Comparison of ENCODE assay signal across 16 cellular contexts in the genomic region with DNA sequence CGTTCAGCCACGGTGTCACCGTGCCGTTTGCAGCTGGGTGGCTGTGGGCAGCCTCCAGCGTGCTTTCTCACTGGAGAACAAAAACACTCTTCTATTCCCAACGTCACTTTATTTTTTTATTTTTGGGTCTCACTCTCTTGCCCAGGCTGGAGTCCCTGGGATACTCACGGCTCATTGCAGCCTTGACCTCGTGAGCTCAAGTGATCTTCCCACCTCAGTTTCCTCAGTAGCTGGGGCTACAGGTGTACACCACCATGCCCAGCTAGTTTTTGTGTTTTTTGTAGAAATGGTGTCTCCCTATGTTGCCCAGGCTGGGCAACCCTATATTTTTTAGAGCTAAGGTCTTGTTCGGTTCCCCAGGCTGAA. TPM values are rescaled to one million over a fixed set of nuclear protein-coding genes. Genes with fewer than 3 reads are reported as not detected.
DNase-seq lines count a peak whose midpoint lies in the region; ATAC-seq and TF ChIP-seq lines count a peak whose summit lies in the region.
"Had no signal": no experiment of that assay in that cellular context is flagged by ENCODE, and none has a peak within 500 bp of the region (broad histone marks: within the 10 kb centered on the region; RNA-seq: fewer than 3 reads in every experiment).

No MANE protein-coding gene starts in this region.

- H3K4me3 Mint-ChIP-seq in CD4-positive, alpha-beta T cell: peak overlapping the region; percentile 84
- H3K4me3 Mint-ChIP-seq in activated CD4-positive, alpha-beta memory T cell treated with anti-CD3 and anti-CD28 coated beads, Interleukin-2, amount 10 ng/mL, durations not matched to agents 7 days and 5 days: peak overlapping the region; percentile 59
- peak overlapping the region; percentile 89 for H3K4me3 Mint-ChIP-seq in memory B cell

- no peak for DNase-seq in CD4-positive, alpha-beta T cell
- DNase-seq in activated CD4-positive, alpha-beta memory T cell treated with anti-CD3 and anti-CD28 coated beads, Interleukin-2, amount 10 ng/mL, durations not matched to agents 7 days and 5 days: no peak
- DNase-seq in memory B cell (ENCODE audit: low spot score in 2 of 2): no peak
- DNase-seq in COLO668 (lab: John Stamatoyannopoulos, UW; ENCODE audit: unreplicated experiment): no peak
- no peak for DNase-seq in cerebellum (ENCODE audit: low spot score)
- DNase-seq in DMS153 treated with DMSO at 0.1 percent for 48 hours (lab: John Stamatoyannopoulos, UW; ENCODE audit: unreplicated experiment): no peak
- DNase-seq in heart left ventricle: no peak
- DNase-seq: activated CD4-positive, alpha-beta T cell treated with anti-CD3 and anti-CD28 coated beads, Interleukin-2, amount 50 U/mL, for 48 hours; adrenal gland; cortex of kidney; mesendoderm; NCI-H1092; NCI-H2227 treated with DMSO at 0.1 percent for 48 hours; SHP77 had no signal

- H3K4me1 Mint-ChIP-seq in CD4-positive, alpha-beta T cell (ENCODE audit: low read depth): peaks cover 11% of the 10 kb centered on the region
- H3K4me1 Mint-ChIP-seq in activated CD4-positive, alpha-beta memory T cell treated with anti-CD3 and anti-CD28 coated beads, Interleukin-2, amount 10 ng/mL, durations not matched to agents 7 days and 5 days: peaks cover 3% of the 10 kb centered on the region
- peaks cover 14% of the 10 kb centered on the region for H3K4me1 Mint-ChIP-seq in memory B cell

- no peaks in the 10 kb centered on the region for H3K36me3 ChIP-seq in heart left ventricle
- H3K36me3 ChIP-seq: adrenal gland had no signal

- H3K9me3 ChIP-seq in CD4-positive, alpha-beta T cell (ENCODE audit: control insufficient read depth, low read length): no peaks in the 10 kb centered on the region
- H3K9me3 ChIP-seq in heart left ventricle: no peaks in the 10 kb centered on the region
- H3K9me3 ChIP-seq: adrenal gland, spleen had no signal

- H3K27me3 ChIP-seq in CD4-positive, alpha-beta T cell (ENCODE audit: control insufficient read depth, insufficient read depth, low read length): peaks cover 12% of the 10 kb centered on the region
- H3K27me3 ChIP-seq in heart left ventricle: peaks cover 10 to 25% (median 17%) of the 10 kb centered on the region in 9 donors
- H3K27me3 ChIP-seq: adrenal gland had no signal

- CTCF ChIA-PET in CD4-positive, alpha-beta T cell (lab: Charles Lee): interaction anchor here (0.5 kb wide), 1 partner anchor 490 kb away, joined by 3 read pairs; no protein-coding TSS in a partner anchor
- CTCF ChIA-PET in activated CD4-positive, alpha-beta memory T cell treated with anti-CD3 and anti-CD28 coated beads, Interleukin-2, amount 10 ng/mL, durations not matched to agents 7 days and 5 days (lab: Charles Lee): interaction anchor here (0.5 to 0.9 kb wide), 2 partner anchors 10 to 771 kb away, joined by 3 to 5 read pairs; no protein-coding TSS in a partner anchor

- H3K27me3 Mint-ChIP-seq in CD4-positive, alpha-beta T cell: peaks cover 4% of the 10 kb centered on the region
- H3K27me3 Mint-ChIP-seq in activated CD4-positive, alpha-beta memory T cell treated with anti-CD3 and anti-CD28 coated beads, Interleukin-2, amount 10 ng/mL, durations not matched to agents 7 days and 5 days: no peaks in the 10 kb centered on the region
- H3K27me3 Mint-ChIP-seq in memory B cell: no peaks in the 10 kb centered on the region

- POLR2A ChIA-PET in CD4-positive, alpha-beta T cell (lab: Charles Lee): interaction anchor here (1.2 kb wide), 1 partner anchor 34 kb away, joined by 4 read pairs; the partner anchor contains the start of gene ZC3H18
- POLR2A ChIA-PET in activated CD4-positive, alpha-beta memory T cell treated with anti-CD3 and anti-CD28 coated beads, Interleukin-2, amount 10 ng/mL, durations not matched to agents 7 days and 5 days (lab: Charles Lee): interaction anchor here (1.2 to 1.3 kb wide), 2 partner anchors 26 to 35 kb away, joined by 3 read pairs; no protein-coding TSS in a partner anchor

- TF ChIP-seq POLR2A in heart left ventricle (IDR thresholded peaks at IDR 0.05): no peak

- intact Hi-C loops in CD4-positive, alpha-beta T cell (cut with DNase I, micrococcal nuclease): loop anchor here in 1 of 2 experiments (2.0 to 10.0 kb wide), 2 partner anchors 27 to 581 kb away; partner anchors contain the start of gene BANP
- intact Hi-C loops in heart left ventricle (cut with DNase I): loop anchor here in 2 of 10 donors (10.0 kb wide), 2 partner anchors 571 to 581 kb away; partner anchors contain the start of gene BANP (in 1 of the 2)

- no peak overlapping the region for H3K4me3 ChIP-seq in heart left ventricle

- H3K36me3 Mint-ChIP-seq in CD4-positive, alpha-beta T cell (ENCODE audit: low read depth): no peaks in the 10 kb centered on the region
- peaks cover 3% of the 10 kb centered on the region for H3K36me3 Mint-ChIP-seq in activated CD4-positive, alpha-beta memory T cell treated with anti-CD3 and anti-CD28 coated beads, Interleukin-2, amount 10 ng/mL, durations not matched to agents 7 days and 5 days (ENCODE audit: low read depth)
- no peaks in the 10 kb centered on the region for H3K36me3 Mint-ChIP-seq in memory B cell

- 0 out of 2 replicates have a peak overlapping the region, but pooled peaks have one; percentile 3 for H3K27ac ChIP-seq in 22Rv1
- H3K27ac ChIP-seq in CD4-positive, alpha-beta T cell (ENCODE audit: low read depth, low read length): no peak overlapping the region
- no peak overlapping the region for H3K27ac ChIP-seq in heart left ventricle
- H3K27ac ChIP-seq: adrenal gland had no signal

- H3K9me3 Mint-ChIP-seq in CD4-positive, alpha-beta T cell: no peaks in the 10 kb centered on the region
- H3K9me3 Mint-ChIP-seq in activated CD4-positive, alpha-beta memory T cell treated with anti-CD3 and anti-CD28 coated beads, Interleukin-2, amount 10 ng/mL, durations not matched to agents 7 days and 5 days: no peaks in the 10 kb centered on the region
- no peaks in the 10 kb centered on the region for H3K9me3 Mint-ChIP-seq in memory B cell

- TF ChIP-seq CTCF in 22Rv1 (IDR thresholded peaks at IDR 0.05) (no peak), heart left ventricle (IDR thresholded peaks at IDR 0.05) (no peak)
- no peak for TF ChIP-seq CTCF in CD4-positive, alpha-beta T cell (IDR thresholded peaks at IDR 0.05)

- H3K4me1 ChIP-seq in heart left ventricle: peaks cover 0 to 21% (median 9%) of the 10 kb centered on the region in 12 donors

- peak overlapping the region; percentile 68 for H3K27ac Mint-ChIP-seq in CD4-positive, alpha-beta T cell
- H3K27ac Mint-ChIP-seq in activated CD4-positive, alpha-beta memory T cell treated with anti-CD3 and anti-CD28 coated beads, Interleukin-2, amount 10 ng/mL, durations not matched to agents 7 days and 5 days: peak overlapping the region; percentile 56
- no peak overlapping the region for H3K27ac Mint-ChIP-seq in memory B cell

- ATAC-seq in CD4-positive, alpha-beta T cell (ENCODE audit: poor library complexity): no peak
- no peak for ATAC-seq in memory B cell (ENCODE audit: low read depth)
- ATAC-seq in heart left ventricle: no peak

- WGBS in heart left ventricle, 4 donors: 88 to 94% (median 91%) methylated on average over 9 of the region's 9 CpGs

RNA-seq across cellular contexts. Expression of gene ZC3H18, which starts 34.4 kb away (rescaled TPM):
- 10 to 100 TPM; 92.6 to 93.7 TPM for total RNA-seq in CD4-positive, alpha-beta T cell
- 10 to 100 TPM; 75.9 to 78.6 TPM for total RNA-seq in activated CD4-positive, alpha-beta memory T cell treated with anti-CD3 and anti-CD28 coated beads, Interleukin-2, amount 10 ng/mL, durations not matched to agents 7 days and 5 days
- 17.9 TPM for total RNA-seq in cerebellum
- 10 to 100 TPM in 8 of 9 donors, 1 to 10 TPM in 1; 8.4 to 28.4 (median 21.9) TPM for total RNA-seq in heart left ventricle
- polyA plus RNA-seq in heart left ventricle: 10 to 100 TPM; 20.5 to 23.7 TPM
